ENCODE assay signal across 8 cellular contexts in the genomic region with DNA sequence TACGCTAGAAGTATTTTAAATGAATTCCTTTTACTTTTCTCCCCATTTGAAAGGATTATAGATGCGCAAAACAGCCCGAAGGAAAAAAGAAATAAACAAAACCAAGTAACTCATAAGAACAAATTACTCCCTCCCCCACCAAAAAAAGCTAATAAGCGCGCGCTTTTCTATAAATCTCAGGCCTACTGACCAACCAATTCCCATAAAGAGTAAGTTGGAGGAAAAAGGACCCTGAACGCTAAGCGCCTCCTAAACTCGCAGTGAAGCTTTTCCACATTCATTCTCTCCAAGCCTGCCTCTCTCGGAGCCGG. TPM values are rescaled to one million over a fixed set of nuclear protein-coding genes. Genes with fewer than 3 reads are reported as not detected.
DNase-seq lines count a peak whose midpoint lies in the region; ATAC-seq and TF ChIP-seq lines count a peak whose summit lies in the region.

No MANE protein-coding gene starts in this region.

- H3K4me3 ChIP-seq in AG10803 (ENCODE audit: low read length) (peak overlapping the region; percentile 86), muscle layer of colon (ENCODE audit: low read depth in 1 of 2, low read length in 2 of 2) (peak overlapping the region; percentile 89 to 97)

- H3K27ac ChIP-seq in caudate nucleus (ENCODE audit: low read depth, low read length) = peak overlapping the region; percentile 74
- H3K27ac ChIP-seq in muscle layer of colon (ENCODE audit: low read depth, low read length) = peak overlapping the region; percentile 91

- H3K9me3 ChIP-seq in muscle layer of colon (ENCODE audit: low read length) = no peaks in the 10 kb centered on the region

- peak overlapping the region; percentile 90 for H3K9ac ChIP-seq in muscle layer of colon (ENCODE audit: low read length)

- no peaks in the 10 kb centered on the region for H3K27me3 ChIP-seq in muscle layer of colon (ENCODE audit: control insufficient read depth in 1 of 2, insufficient read depth in 2 of 2, low read length in 2 of 2)

- H3K36me3 ChIP-seq in muscle layer of colon (ENCODE audit: insufficient read depth, low read length) = no peaks in the 10 kb centered on the region

- no peak for ATAC-seq in HG03354 (IDR thresholded peaks at IDR 0.05; ENCODE audit: poor library complexity, severe bottlenecking, unreplicated experiment)

- TF ChIP-seq CTCF in AG10803 (conservative IDR thresholded peaks at IDR 0.05; ENCODE audit: low read length) = no peak

- no peaks in the 10 kb centered on the region for H3K4me1 ChIP-seq in muscle layer of colon (ENCODE audit: insufficient read depth, low read length)

- DNase-seq in AG10803 (ENCODE audit: low read depth) = no peak
- peak; percentile 39 for DNase-seq in HT-29 (ENCODE audit: low spot score)
- DNase-seq in caudate nucleus (lab: John Stamatoyannopoulos, UW) = no peak
- DNase-seq in NOMO-1 treated with dmso at 0.1 percent for 144 hours (lab: John Stamatoyannopoulos, UW; ENCODE audit: unreplicated experiment) = no peak
- DNase-seq in kidney tubule cell (ENCODE audit: low spot score) = no peak
- DNase-seq in SW480 (ENCODE audit: low spot score) = no peak

RNA-seq across cellular contexts. Expression of a gene that starts 0.6 kb away (rescaled TPM):
- 2.1 and 2.5 TPM in 2 replicates for total RNA-seq in HT-29 (2014; rRNA removed; shearing (Covaris generic))
